8 cellular contexts compared by ENCODE assay signal in the genomic region with DNA sequence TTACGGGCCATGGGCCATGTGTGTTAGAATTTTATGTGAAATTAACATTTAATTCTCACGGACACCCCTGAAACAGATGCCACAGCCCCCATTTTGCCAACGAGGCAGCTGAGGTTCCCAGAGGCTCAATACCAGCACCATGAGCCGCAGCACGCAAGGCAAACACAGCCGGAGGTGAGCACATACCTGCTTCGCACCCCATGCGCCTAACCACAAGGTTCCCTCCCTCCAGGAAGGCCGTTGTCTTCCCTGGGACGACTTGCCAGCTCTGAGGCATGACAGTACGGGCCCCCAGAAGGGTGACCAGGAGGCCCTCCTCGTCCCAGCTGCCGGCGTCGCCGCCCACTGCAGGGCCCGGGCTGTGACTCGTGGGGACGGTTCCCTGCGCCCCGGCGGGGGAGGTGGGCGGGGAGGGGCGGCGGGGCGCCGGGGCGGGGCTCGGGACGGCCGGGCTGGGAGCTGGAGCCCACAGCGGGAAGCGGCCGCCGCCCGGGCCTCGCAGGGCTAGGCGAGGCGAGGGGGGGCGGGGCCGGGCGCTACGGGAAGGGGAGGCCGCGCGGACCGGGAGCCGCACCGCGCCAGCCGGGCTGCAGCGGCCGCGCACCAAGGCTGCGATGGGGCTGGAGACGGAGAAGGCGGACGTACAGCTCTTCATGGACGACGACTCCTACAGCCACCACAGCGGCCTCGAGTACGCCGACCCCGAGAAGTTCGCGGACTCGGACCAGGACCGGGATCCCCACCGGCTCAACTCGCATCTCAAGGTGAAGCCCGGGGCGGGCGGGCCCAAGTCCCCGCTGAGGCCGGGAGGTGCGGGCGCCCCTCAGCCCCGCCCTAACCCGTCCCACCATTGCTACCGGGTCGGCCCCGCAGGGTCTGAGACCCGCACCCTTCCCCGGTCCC. TPM values are rescaled to one million over a fixed set of nuclear protein-coding genes. Genes with fewer than 3 reads are reported as not detected.
A peak's percentile ranks its signal among the peaks of the same experiment; 100 is the strongest.
DNase-seq lines count a peak whose midpoint lies in the region; ATAC-seq and TF ChIP-seq lines count a peak whose summit lies in the region.

A gene with protein sequence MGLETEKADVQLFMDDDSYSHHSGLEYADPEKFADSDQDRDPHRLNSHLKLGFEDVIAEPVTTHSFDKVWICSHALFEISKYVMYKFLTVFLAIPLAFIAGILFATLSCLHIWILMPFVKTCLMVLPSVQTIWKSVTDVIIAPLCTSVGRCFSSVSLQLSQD (plus strand): TSS at position 571 of the 903 bp plus-strand sequence. CDS start 44 bp downstream, at position 615.

- no peak for TF ChIP-seq CTCF in uterus (IDR thresholded peaks at IDR 0.05)

- ATAC-seq in HG03460 (IDR thresholded peaks at IDR 0.05; ENCODE audit: unreplicated experiment), result no peak

- H3K4me1 ChIP-seq in uterus, result no peaks in the 10 kb centered on the region

- peak; percentile 11 for DNase-seq in stimulated activated naive CD4-positive, alpha-beta T cell treated with Interleukin-2 at 50 U/mL for 16 hours (lab: John Stamatoyannopoulos, UW)
- no peak for DNase-seq in stimulated activated naive CD4-positive, alpha-beta T cell (lab: John Stamatoyannopoulos, UW)
- DNase-seq in HT-29 (ENCODE audit: low spot score), result peak; percentile 70
- DNase-seq in activated CD8-positive, alpha-beta memory T cell treated with anti-CD3 and anti-CD28 coated beads for 24 hours, result peak; percentile 68
- DNase-seq in fibroblast of gingiva (ENCODE audit: low read depth), result peak; percentile 61
- peak; percentile 84 for DNase-seq in myocyte (ENCODE audit: low read depth)
- DNase-seq in uterus, result peak; percentile 54 to 71

- H3K27me3 ChIP-seq in uterus, result no peaks in the 10 kb centered on the region

- peak within 1 kb of the TSS; percentile 86 to 97 for H3K27ac ChIP-seq in uterus

- H3K9me3 ChIP-seq in uterus, result no peaks in the 10 kb centered on the region

- H3K4me3 ChIP-seq in uterus, result peak within 1 kb of the TSS; percentile 79 to 90

- no peaks in the 10 kb centered on the region for H3K36me3 ChIP-seq in uterus

- TF ChIP-seq POLR2A in uterus (IDR thresholded peaks at IDR 0.05), result peak; percentile 70 to 72

- intact Hi-C loops in uterus (cut with DNase I; ENCODE audit: low total_unique reads), result no loop called here

RNA-seq across cellular contexts. Expression of the gene that starts here (rescaled TPM):
- 14.0 and 14.8 TPM in 2 replicates for total RNA-seq in HT-29 (2014; rRNA removed; shearing (Covaris generic))
- total RNA-seq in myocyte, result 89.0 and 131 TPM in 2 replicates
- polyA plus RNA-seq in myocyte (2012), result 206 TPM
- 100 to 1,000 TPM in 1 of 4 donors, 10 to 100 TPM in 3; 33.3 to 105 (median 86.0) TPM for total RNA-seq in uterus

Comparison
In these comparisons a context has a peak if more than half of its experiments do, and no peak if none do; other contexts are left out.
1. DNase-seq: peak in stimulated activated naive CD4-positive, alpha-beta T cell treated with Interleukin-2 at 50 U/mL for 16 hours (single experiment), HT-29 (single experiment), activated CD8-positive, alpha-beta memory T cell treated with anti-CD3 and anti-CD28 coated beads for 24 hours (single experiment), fibroblast of gingiva (single experiment), myocyte (single experiment) and uterus (2 of 2); none in stimulated activated naive CD4-positive, alpha-beta T cell (0 of 6).